Comparison of ENCODE assay signal across 24 cellular contexts in the genomic region with DNA sequence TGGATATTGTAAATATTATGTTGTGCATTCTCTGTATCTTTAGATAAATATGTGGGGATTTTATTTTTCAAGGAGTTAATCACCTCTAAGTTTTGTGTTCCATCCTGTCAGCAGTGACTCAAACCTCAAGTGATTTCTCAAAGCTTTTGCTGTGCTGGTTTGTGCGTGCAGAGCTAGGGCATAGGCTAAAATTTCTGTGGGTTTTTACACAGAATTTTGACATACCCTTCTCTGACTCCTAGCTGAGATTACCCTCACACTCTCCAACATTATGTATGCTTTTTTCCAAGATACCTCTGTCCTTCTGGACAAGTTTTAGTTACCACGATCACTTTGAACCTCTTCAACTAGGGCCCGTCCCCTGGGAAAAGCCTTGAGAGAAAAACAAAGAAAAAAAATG.
DNase-seq lines count a peak whose midpoint lies in the region; TF ChIP-seq lines count a peak whose summit lies in the region.
"Had no signal": no experiment of that assay in that cellular context is flagged by ENCODE, and none has a peak within 500 bp of the region (broad histone marks: within the 10 kb centered on the region; RNA-seq: fewer than 3 reads in every experiment).

No MANE protein-coding gene starts in this region.

- DNase-seq in EL (peak; percentile 22), NCI-H2227 treated with DMSO at 0.1 percent for 48 hours (lab: John Stamatoyannopoulos, UW) (peak; percentile 68), chondrocyte (ENCODE audit: low spot score) (no peak), neural progenitor cell (ENCODE audit: low spot score) (no peak), DMS79 treated with DMSO at 0.1 percent for 48 hours (lab: John Stamatoyannopoulos, UW) (no peak), DMS 273 treated with DMSO at 0.1 percent for 48 hours (lab: John Stamatoyannopoulos, UW) (no peak), NCI-H2107 treated with DMSO at 0.1 percent for 48 hours (lab: John Stamatoyannopoulos, UW; ENCODE audit: unreplicated experiment) (no peak), NCI-H2171 treated with DMSO at 0.1 percent for 48 hours (lab: John Stamatoyannopoulos, UW) (no peak)
- DNase-seq: dorsolateral prefrontal cortex; GF-D8; KG1; kidney glomerular epithelial cell; mammary epithelial cell; naive B cell; NCI-H1048; NCI-H2029; NCI-H524; right lobe of liver; stimulated activated naive B cell treated with anti-CD40 and anti-IgM and Interleukin-4, amounts not matched to agents 10 μg/mL and 1 μg/mL and 100 μg/mL, for 72 hours had no signal

- H3K27me3 Mint-ChIP-seq in chondrocyte (ENCODE audit: low read depth) (no peaks in the 10 kb centered on the region), neural progenitor cell (ENCODE audit: insufficient read depth, low read depth) (no peaks in the 10 kb centered on the region)
- H3K27me3 Mint-ChIP-seq: activated naive CD8-positive, alpha-beta T cell; naive B cell; stimulated activated naive B cell treated with anti-CD40 and anti-IgM and Interleukin-4, amounts not matched to agents 10 μg/mL and 1 μg/mL and 100 μg/mL, for 72 hours had no signal

- H2AFZ ChIP-seq in neural progenitor cell (replicated peaks), result peak overlapping the region; percentile 41
- H2AFZ ChIP-seq: parathyroid adenoma had no signal

- no peak overlapping the region for H3K4me2 ChIP-seq in neural progenitor cell

- no peaks in the 10 kb centered on the region for H4K20me1 ChIP-seq in neural progenitor cell (ENCODE audit: low read depth)

- H3K27ac Mint-ChIP-seq in chondrocyte (ENCODE audit: unreplicated experiment) (peak overlapping the region; percentile 68), neural progenitor cell (no peak overlapping the region)
- H3K27ac Mint-ChIP-seq: activated naive CD8-positive, alpha-beta T cell; activated T-helper 1 cell treated with anti-CD3 and anti-CD28 coated beads, Interleukin-12 subunit alpha, Interleukin-12 subunit beta, Interleukin-2, Interleukin-4 antibody, amounts not matched to agents 30 ng/mL and 10 ng/mL and 1 ng/mL, durations not matched to agents 14 hours and 24 hours and 36 hours; naive B cell; stimulated activated naive B cell treated with anti-CD40 and anti-IgM and Interleukin-4, amounts not matched to agents 10 μg/mL and 1 μg/mL and 100 μg/mL, for 72 hours had no signal

- H3K4me1 ChIP-seq in neural progenitor cell, result no peaks in the 10 kb centered on the region
- H3K4me1 ChIP-seq: gastroesophageal sphincter, parathyroid adenoma, right lobe of liver had no signal

- H3K4me3 Mint-ChIP-seq in chondrocyte (ENCODE audit: unreplicated experiment), result no peak overlapping the region
- no peak overlapping the region for H3K4me3 Mint-ChIP-seq in neural progenitor cell
- H3K4me3 Mint-ChIP-seq: activated naive CD8-positive, alpha-beta T cell; activated T-helper 1 cell treated with anti-CD3 and anti-CD28 coated beads, Interleukin-12 subunit alpha, Interleukin-12 subunit beta, Interleukin-2, Interleukin-4 antibody, amounts not matched to agents 30 ng/mL and 10 ng/mL and 1 ng/mL, durations not matched to agents 14 hours and 24 hours and 36 hours; CD14-positive monocyte; naive B cell; stimulated activated naive B cell treated with anti-CD40 and anti-IgM and Interleukin-4, amounts not matched to agents 10 μg/mL and 1 μg/mL and 100 μg/mL, for 72 hours had no signal

- no peaks in the 10 kb centered on the region for H3K9me3 Mint-ChIP-seq in chondrocyte (ENCODE audit: low read depth)
- H3K9me3 Mint-ChIP-seq in neural progenitor cell, result no peaks in the 10 kb centered on the region
- H3K9me3 Mint-ChIP-seq: activated T-helper 1 cell treated with anti-CD3 and anti-CD28 coated beads, Interleukin-12 subunit alpha, Interleukin-12 subunit beta, Interleukin-2, Interleukin-4 antibody, amounts not matched to agents 30 ng/mL and 10 ng/mL and 1 ng/mL, durations not matched to agents 14 hours and 24 hours and 36 hours; stimulated activated naive B cell treated with anti-CD40 and anti-IgM and Interleukin-4, amounts not matched to agents 10 μg/mL and 1 μg/mL and 100 μg/mL, for 72 hours had no signal

- no peaks in the 10 kb centered on the region for H3K36me3 Mint-ChIP-seq in chondrocyte (ENCODE audit: low read depth)
- no peaks in the 10 kb centered on the region for H3K36me3 Mint-ChIP-seq in neural progenitor cell
- H3K36me3 Mint-ChIP-seq: activated naive CD8-positive, alpha-beta T cell; CD14-positive monocyte; naive B cell; stimulated activated naive B cell treated with anti-CD40 and anti-IgM and Interleukin-4, amounts not matched to agents 10 μg/mL and 1 μg/mL and 100 μg/mL, for 72 hours had no signal

- H3K27me3 ChIP-seq in neural progenitor cell, result no peaks in the 10 kb centered on the region
- H3K27me3 ChIP-seq: dorsolateral prefrontal cortex, gastroesophageal sphincter, right lobe of liver had no signal

- no peaks in the 10 kb centered on the region for H3K9me3 ChIP-seq in neural progenitor cell (ENCODE audit: low read depth)
- H3K9me3 ChIP-seq: gastroesophageal sphincter, right lobe of liver had no signal

- peaks cover 11% of the 10 kb centered on the region for H3K4me1 Mint-ChIP-seq in chondrocyte (ENCODE audit: low read depth)
- no peaks in the 10 kb centered on the region for H3K4me1 Mint-ChIP-seq in neural progenitor cell
- H3K4me1 Mint-ChIP-seq: CD14-positive monocyte; naive B cell; stimulated activated naive B cell treated with anti-CD40 and anti-IgM and Interleukin-4, amounts not matched to agents 10 μg/mL and 1 μg/mL and 100 μg/mL, for 72 hours had no signal

- H3K4me3 ChIP-seq in neural progenitor cell, result no peak overlapping the region
- H3K4me3 ChIP-seq: dorsolateral prefrontal cortex, gastroesophageal sphincter, right lobe of liver had no signal

- H3F3A ChIP-seq in neural progenitor cell (ENCODE audit: low read depth), result no peaks in the 10 kb centered on the region

- no peak overlapping the region for H3K9ac ChIP-seq in neural progenitor cell
- H3K9ac ChIP-seq: parathyroid adenoma had no signal

- no peaks in the 10 kb centered on the region for H3K36me3 ChIP-seq in neural progenitor cell
- H3K36me3 ChIP-seq: gastroesophageal sphincter, right lobe of liver had no signal

- no peak overlapping the region for H3K27ac ChIP-seq in neural progenitor cell
- H3K27ac ChIP-seq: dorsolateral prefrontal cortex, gastroesophageal sphincter, parathyroid adenoma, right lobe of liver had no signal

- TF ChIP-seq CTCF in chondrocyte (IDR thresholded peaks at IDR 0.05), result no peak
- no peak for TF ChIP-seq CTCF in neural progenitor cell (IDR thresholded peaks at IDR 0.05)

- no peaks in the 10 kb centered on the region for H3K79me2 ChIP-seq in neural progenitor cell (ENCODE audit: low read depth)
- H3K79me2 ChIP-seq: parathyroid adenoma had no signal

Comparison
In these comparisons a context has a peak if more than half of its experiments do, and no peak if none do; other contexts are left out.
1. DNase-seq: peak in EL (single experiment) and NCI-H2227 treated with DMSO at 0.1 percent for 48 hours (single experiment); none in chondrocyte (single experiment), neural progenitor cell (single experiment), DMS79 treated with DMSO at 0.1 percent for 48 hours (single experiment), DMS 273 treated with DMSO at 0.1 percent for 48 hours (single experiment), NCI-H2107 treated with DMSO at 0.1 percent for 48 hours (single experiment) and NCI-H2171 treated with DMSO at 0.1 percent for 48 hours (single experiment).